ENCODE assay signal across 8 cellular contexts in genomic region chr18:58310517-58310916, GRCh38.
DNase-seq lines count a peak whose midpoint lies in the region; ATAC-seq lines count a peak whose summit lies in the region.

No MANE protein-coding gene starts in this region.

- no peaks in the 10 kb centered on the region for H3K9me3 ChIP-seq in SJCRH30 (replicated peaks)
- peaks cover 0 to 3% of the 10 kb centered on the region in 2 donors for H3K9me3 ChIP-seq in duodenal mucosa (ENCODE audit: control insufficient read depth in 1 of 2, low read length in 2 of 2)

- H3K4me1 ChIP-seq in SJCRH30 = peaks cover 7% of the 10 kb centered on the region; the same call in 1 of the 2 replicates
- peaks cover 34 to 35% of the 10 kb centered on the region in 2 donors for H3K4me1 ChIP-seq in duodenal mucosa (ENCODE audit: control insufficient read depth in 1 of 2, insufficient read depth in 2 of 2, low read length in 2 of 2)

- H3K4me3 ChIP-seq in SJCRH30 = no peak overlapping the region
- no peak overlapping the region for H3K4me3 ChIP-seq in duodenal mucosa (ENCODE audit: low read depth in 1 of 2, low read length in 2 of 2)

- H3K27me3 ChIP-seq in SJCRH30 = no peaks in the 10 kb centered on the region
- no peaks in the 10 kb centered on the region for H3K27me3 ChIP-seq in duodenal mucosa (ENCODE audit: control insufficient read depth in 1 of 2, insufficient read depth in 2 of 2, low read length in 2 of 2)

- H3K27ac ChIP-seq in SJCRH30 (no peak overlapping the region), duodenal mucosa (ENCODE audit: low read depth, low read length) (peak overlapping the region; percentile 43)

- H3K36me3 ChIP-seq in SJCRH30 (no peaks in the 10 kb centered on the region), duodenal mucosa (ENCODE audit: control insufficient read depth in 1 of 2, insufficient read depth in 2 of 2, low read length in 2 of 2) (no peaks in the 10 kb centered on the region)

- peak; percentile 39 to 41 for DNase-seq in SJCRH30
- peak; percentile 89 for DNase-seq in renal cortical epithelial cell (ENCODE audit: low read depth)
- DNase-seq in AG08395 (ENCODE audit: low spot score) = no peak
- DNase-seq in NCI-H446 (lab: John Stamatoyannopoulos, UW) = no peak
- DNase-seq in CD1c-positive myeloid dendritic cell (ENCODE audit: extremely low spot score) = no peak

- H3K9ac ChIP-seq in duodenal mucosa (ENCODE audit: low read depth in 1 of 2, low read length in 2 of 2) = peak overlapping the region in 1 of 2 donors; percentile 50

- ATAC-seq in GM19351 (IDR thresholded peaks at IDR 0.05; ENCODE audit: unreplicated experiment) = peak; percentile 72
- ATAC-seq in GM19035 (IDR thresholded peaks at IDR 0.05; ENCODE audit: unreplicated experiment) = no peak

Comparison
In these comparisons a context has a peak if more than half of its experiments do, and no peak if none do; other contexts are left out.
1. DNase-seq: peak in SJCRH30 (2 of 2) and renal cortical epithelial cell (single experiment); none in AG08395 (single experiment), NCI-H446 (0 of 2) and CD1c-positive myeloid dendritic cell (single experiment).